ENCODE assay signal across 20 cellular contexts in genomic region chr10:7590271-7590670, GRCh38.
DNase-seq lines count a peak whose midpoint lies in the region; ATAC-seq lines count a peak whose summit lies in the region.
"Had no signal": no experiment of that assay in that cellular context is flagged by ENCODE, and none has a peak within 500 bp of the region (broad histone marks: within the 10 kb centered on the region; RNA-seq: fewer than 3 reads in every experiment).

No MANE protein-coding gene starts in this region.

- H3K27ac ChIP-seq in KOPT-K1 (ENCODE audit: low read depth, low read length, poor library complexity, severe bottlenecking): peak overlapping the region; percentile 12
- H3K27ac ChIP-seq: 22Rv1, BLaER1, C4-2B, GM23248 had no signal

- peaks cover 11% of the 10 kb centered on the region for H3K4me1 Mint-ChIP-seq in central memory CD8-positive, alpha-beta T cell
- H3K4me1 Mint-ChIP-seq: B cell had no signal

- no peaks in the 10 kb centered on the region for H3K9me3 ChIP-seq in KOPT-K1 (ENCODE audit: insufficient read depth, low read length, poor library complexity, severe bottlenecking)
- H3K9me3 ChIP-seq: BLaER1, Caco-2 had no signal

- peak; percentile 0 for DNase-seq in NCI-H2227 treated with DMSO at 0.1 percent for 48 hours (lab: John Stamatoyannopoulos, UW)
- no peak for DNase-seq in NCI-H2227 (lab: John Stamatoyannopoulos, UW; ENCODE audit: unreplicated experiment)
- no peak for DNase-seq in central memory CD8-positive, alpha-beta T cell (ENCODE audit: low spot score in 2 of 2)
- no peak for DNase-seq in inferior parietal cortex (ENCODE audit: extremely low spot score)
- no peak for DNase-seq in DMS79 (lab: John Stamatoyannopoulos, UW)
- DNase-seq: Caco-2; CD4-positive, CD25-positive, alpha-beta regulatory T cell; CD8-positive, alpha-beta T cell; DMS153; EL; GDM1; GM23248; H7; HCEC 1CT had no signal

- H3K27ac Mint-ChIP-seq in central memory CD8-positive, alpha-beta T cell (ENCODE audit: low read depth): peak overlapping the region; percentile 73
- H3K27ac Mint-ChIP-seq: B cell; CD8-positive, alpha-beta T cell had no signal

- ATAC-seq in central memory CD8-positive, alpha-beta T cell (replicated peaks; ENCODE audit: extremely low read depth, poor library complexity, severe bottlenecking): no peak
- ATAC-seq: CD8-positive, alpha-beta T cell; GM12878 had no signal

- no peaks in the 10 kb centered on the region for H3K36me3 ChIP-seq in KOPT-K1 (ENCODE audit: insufficient read depth, low read length)
- H3K36me3 ChIP-seq: BLaER1 had no signal

- H3K36me3 Mint-ChIP-seq in central memory CD8-positive, alpha-beta T cell (ENCODE audit: insufficient read depth): peaks cover 1% of the 10 kb centered on the region
- H3K36me3 Mint-ChIP-seq: CD4-positive, CD25-positive, alpha-beta regulatory T cell; CD8-positive, alpha-beta T cell had no signal

- peaks cover 36% of the 10 kb centered on the region for H3K27me3 Mint-ChIP-seq in central memory CD8-positive, alpha-beta T cell

- no peak overlapping the region for H3K4me3 Mint-ChIP-seq in central memory CD8-positive, alpha-beta T cell
- H3K4me3 Mint-ChIP-seq: B cell; CD4-positive, CD25-positive, alpha-beta regulatory T cell; CD8-positive, alpha-beta T cell had no signal

- H3K9me3 Mint-ChIP-seq in central memory CD8-positive, alpha-beta T cell: no peaks in the 10 kb centered on the region
- H3K9me3 Mint-ChIP-seq: CD8-positive, alpha-beta T cell had no signal
